In the genomic region with DNA sequence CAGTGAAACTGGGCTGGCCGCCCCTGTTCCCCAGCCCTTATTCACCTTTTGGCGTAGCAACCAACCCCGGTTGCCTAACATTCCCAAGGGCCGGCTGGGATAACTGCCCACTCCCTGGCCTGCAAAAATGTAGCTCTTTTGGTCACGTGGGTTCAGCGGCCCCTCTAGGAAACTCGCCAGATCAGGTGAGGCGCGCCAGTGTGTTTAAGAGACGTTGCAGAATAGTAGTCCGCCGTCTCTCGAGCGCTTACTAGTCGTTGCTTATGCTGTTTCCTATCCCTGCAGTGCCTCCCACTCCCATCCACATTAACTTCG, we compare ENCODE assay signal across 1 cellular context.
TF ChIP-seq lines count a peak whose summit lies in the region.

No MANE protein-coding gene starts in this region.

TF ChIP-seq in SK-N-SH treated with all-trans-retinoic acid at 6 μM for 48 hours, 23 proteins besides CTCF, POLR2A, EP300 and RAD21 (continued from another document):
- TF ChIP-seq, protein P1, sequence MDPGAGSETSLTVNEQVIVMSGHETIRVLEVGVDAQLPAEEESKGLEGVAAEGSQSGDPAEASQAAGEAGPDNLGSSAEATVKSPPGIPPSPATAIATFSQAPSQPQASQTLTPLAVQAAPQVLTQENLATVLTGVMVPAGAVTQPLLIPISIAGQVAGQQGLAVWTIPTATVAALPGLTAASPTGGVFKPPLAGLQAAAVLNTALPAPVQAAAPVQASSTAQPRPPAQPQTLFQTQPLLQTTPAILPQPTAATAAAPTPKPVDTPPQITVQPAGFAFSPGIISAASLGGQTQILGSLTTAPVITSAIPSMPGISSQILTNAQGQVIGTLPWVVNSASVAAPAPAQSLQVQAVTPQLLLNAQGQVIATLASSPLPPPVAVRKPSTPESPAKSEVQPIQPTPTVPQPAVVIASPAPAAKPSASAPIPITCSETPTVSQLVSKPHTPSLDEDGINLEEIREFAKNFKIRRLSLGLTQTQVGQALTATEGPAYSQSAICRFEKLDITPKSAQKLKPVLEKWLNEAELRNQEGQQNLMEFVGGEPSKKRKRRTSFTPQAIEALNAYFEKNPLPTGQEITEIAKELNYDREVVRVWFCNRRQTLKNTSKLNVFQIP (CRISPR knock-in tag; IDR thresholded peaks at IDR 0.05; ENCODE audit: borderline replicate concordance, low read depth) = no peak
- TF ChIP-seq PPARA (CRISPR knock-in tag; IDR thresholded peaks at IDR 0.05; ENCODE audit: borderline replicate concordance) (no peak), ZNF70 (CRISPR knock-in tag; IDR thresholded peaks at IDR 0.05) (no peak), ZFP3 (CRISPR knock-in tag; IDR thresholded peaks at IDR 0.05) (no peak), BACH2 (CRISPR knock-in tag; IDR thresholded peaks at IDR 0.05; ENCODE audit: borderline replicate concordance) (no peak)
